In the genomic region with DNA sequence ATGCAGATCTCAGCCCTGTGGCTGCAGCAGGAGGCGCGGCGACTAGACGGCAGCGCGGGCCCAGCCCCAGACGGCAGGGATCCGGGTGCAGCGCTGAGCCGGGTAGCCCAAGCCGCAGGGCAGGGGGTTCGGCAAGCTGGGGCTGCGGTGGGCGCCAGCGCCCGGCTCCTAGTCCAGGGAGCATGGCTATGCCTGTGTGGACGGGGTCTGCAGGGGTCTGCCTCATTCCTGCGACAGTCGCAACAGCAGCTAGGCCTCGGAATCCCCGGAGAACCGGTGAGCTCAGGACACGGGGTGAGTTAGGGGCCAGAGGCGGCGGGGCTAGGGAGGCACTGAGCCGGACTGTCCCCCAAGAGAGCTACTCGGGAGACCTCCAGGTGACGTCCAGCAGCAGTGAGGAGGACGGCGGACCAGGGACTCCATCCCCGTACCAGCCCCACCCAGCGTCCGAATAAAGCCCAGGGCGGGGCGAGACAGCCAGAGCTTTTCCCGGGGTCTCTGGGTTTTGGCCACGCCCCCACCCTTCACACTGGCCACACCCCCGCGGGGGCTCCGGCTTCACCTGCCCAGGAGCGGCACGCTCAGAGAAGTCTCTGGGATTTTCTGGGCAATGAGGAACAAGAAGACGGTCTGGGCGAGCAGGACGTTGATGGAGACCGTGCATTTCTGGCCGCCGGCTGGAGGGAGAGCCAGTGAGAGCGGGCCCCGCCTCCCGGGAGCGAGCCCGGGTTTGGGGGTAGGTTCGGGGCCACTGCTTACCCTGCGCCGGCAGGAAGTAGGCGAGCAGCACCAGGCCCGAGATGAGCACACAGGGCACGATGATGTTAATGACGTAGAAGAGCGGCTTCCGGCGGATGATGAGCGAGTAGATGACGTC, we compare ENCODE assay signal across 8 cellular contexts.
DNase-seq lines count a peak whose midpoint lies in the region; ATAC-seq lines count a peak whose summit lies in the region.

No MANE protein-coding gene starts in this region.

- H3K9me3 ChIP-seq in HUES6 (ENCODE audit: control insufficient read depth, insufficient read depth, low read depth, low read length) (no peaks in the 10 kb centered on the region), iPS-15b (ENCODE audit: control insufficient read depth, insufficient read depth, low read length) (no peaks in the 10 kb centered on the region)

- H3K4me3 ChIP-seq in HUES6 (ENCODE audit: low read depth, low read length), result peak overlapping the region; percentile 56
- peak overlapping the region; percentile 92 for H3K4me3 ChIP-seq in iPS-15b (ENCODE audit: low read depth, low read length)

- DNase-seq in activated gamma-delta T cell treated with anti-CD3 and anti-CD28 coated beads, Interleukin-2, amount 50 U/mL, for 16 hours (ENCODE audit: low read depth), result peak; percentile 29
- DNase-seq in stimulated activated CD8-positive, alpha-beta memory T cell treated with anti-CD3 and anti-CD28 coated beads, Interleukin-4, amount 100 ng/mL, for 48 hours, result peak; percentile 56
- no peak for DNase-seq in NCI-H2029 treated with DMSO at 0.1 percent for 48 hours (lab: John Stamatoyannopoulos, UW)

- H3K27ac ChIP-seq in HUES6 (ENCODE audit: low read depth, low read length), result no peak overlapping the region

- H3K4me1 ChIP-seq in HUES6 (ENCODE audit: control insufficient read depth, insufficient read depth, low read length), result peaks cover 21% of the 10 kb centered on the region
- peaks cover 7% of the 10 kb centered on the region for H3K4me1 ChIP-seq in iPS-15b (ENCODE audit: control insufficient read depth, insufficient read depth, low read length)

- H3K36me3 ChIP-seq in HUES6 (ENCODE audit: control insufficient read depth, insufficient read depth, low read length) (peaks cover 13% of the 10 kb centered on the region), iPS-15b (ENCODE audit: control insufficient read depth, insufficient read depth, low read length) (peaks cover 11% of the 10 kb centered on the region)

- peaks cover 3% of the 10 kb centered on the region; the same call in 1 of the 2 replicates for H3K27me3 ChIP-seq in HUES6 (ENCODE audit: control insufficient read depth, insufficient read depth, low read length)
- no peaks in the 10 kb centered on the region for H3K27me3 ChIP-seq in iPS-15b (ENCODE audit: control insufficient read depth, insufficient read depth, low read length)

- ATAC-seq in GM18511 (IDR thresholded peaks at IDR 0.05; ENCODE audit: unreplicated experiment), result no peak
- ATAC-seq in HG02840 (IDR thresholded peaks at IDR 0.05; ENCODE audit: low FRiP score, unreplicated experiment), result no peak
- ATAC-seq in HG02973 (IDR thresholded peaks at IDR 0.05; ENCODE audit: unreplicated experiment), result no peak

- H3K9ac ChIP-seq in HUES6 (ENCODE audit: low read length) (peak overlapping the region; percentile 41), iPS-15b (ENCODE audit: low read depth, low read length) (peak overlapping the region; percentile 66)
